In genomic region chr4:104930298-104930697, GRCh38 we compare ENCODE assay signal across 12 cellular contexts.
DNase-seq lines count a peak whose midpoint lies in the region; ATAC-seq, FAIRE-seq and TF ChIP-seq lines count a peak whose summit lies in the region.
"Had no signal": no experiment of that assay in that cellular context is flagged by ENCODE, and none has a peak within 500 bp of the region (broad histone marks: within the 10 kb centered on the region; RNA-seq: fewer than 3 reads in every experiment).

No MANE protein-coding gene starts in this region.

- H4K91ac ChIP-seq in H1 (replicated peaks; ENCODE audit: insufficient read length, low read length), result no peak overlapping the region

- TF ChIP-seq EP300 in H1 (IDR thresholded peaks at IDR 0.05; ENCODE audit: borderline replicate concordance in 1 of 2, low read depth in 2 of 2, low read length in 2 of 2), result no peak

- no peak for FAIRE-seq in H1 (lab: Jason Lieb, UNC)

- WGBS in H1 (ENCODE audit: extremely low coverage in 1 of 2, insufficient coverage in 1 of 2, insufficient read length in 1 of 2, insufficient replicate concordance in 2 of 2, low coverage in 1 of 2, low lambda C conversion rate in 2 of 2, missing lambda C conversion rate in 1 of 2), 2 experiments, result 89% methylated on average over 7 of the region's 7 CpGs; no CpG with 5 or more reads in 1 of the 2 experiments

- no peak overlapping the region for H3K18ac ChIP-seq in H1 (ENCODE audit: extremely low read depth, low read length)

- peaks cover 2% of the 10 kb centered on the region for H3K27me3 Mint-ChIP-seq in osteocyte (ENCODE audit: unreplicated experiment)

- CTCF ChIA-PET in H1 (lab: Charles Lee; ENCODE audit: partially characterized antibody), result interaction anchor here (0.7 to 0.9 kb wide), 2 partner anchors 14 to 51 kb away, joined by 3 read pairs; no protein-coding TSS in a partner anchor

- no peak for TF ChIP-seq RAD21 in H1 (IDR thresholded peaks at IDR 0.05 in 1 of 2, conservative IDR thresholded peaks at IDR 0.05 in 1 of 2; ENCODE audit: low read depth in 2 of 2, low read length in 2 of 2)

- H3K9ac ChIP-seq in H1 (replicated peaks in 1 of 4; ENCODE audit: extremely low read depth in 1 of 4, low read depth in 3 of 4, low read length in 3 of 4), result no peak overlapping the region

- H3K4me2 ChIP-seq in H1 (ENCODE audit: insufficient read depth in 1 of 2, low read depth in 2 of 2, low read length in 2 of 2), result no peak overlapping the region

- no peaks in the 10 kb centered on the region for H3K4me1 ChIP-seq in H1 (replicated peaks in 1 of 4; ENCODE audit: control insufficient read depth in 3 of 4, insufficient read depth in 4 of 4, low read length in 3 of 4)
- H3K4me1 ChIP-seq: adrenal gland had no signal

- peaks cover 2% of the 10 kb centered on the region; the same call in 1 of the 2 replicates for H3K23me2 ChIP-seq in H1 (ENCODE audit: low read depth, low read length)

- TF ChIP-seq CTCF in GM12865 (IDR thresholded peaks at IDR 0.05; ENCODE audit: insufficient read depth, low read depth, low read length, missing control alignments), result no peak
- no peak for TF ChIP-seq CTCF in H1 (IDR thresholded peaks at IDR 0.05; ENCODE audit: control extremely low read depth in 1 of 3, insufficient read depth in 1 of 3, low read depth in 1 of 3, low read length in 3 of 3)
- TF ChIP-seq CTCF in omental fat pad (IDR thresholded peaks at IDR 0.05), result no peak
- TF ChIP-seq CTCF in osteocyte (IDR thresholded peaks at IDR 0.05), result no peak

- H3K14ac ChIP-seq in H1 (ENCODE audit: insufficient read length), result no peak overlapping the region

- no peak overlapping the region for H3K27ac ChIP-seq in H1 (ENCODE audit: low read depth, low read length)
- H3K27ac ChIP-seq: adrenal gland, coronary artery had no signal

- H4K8ac ChIP-seq in H1 (ENCODE audit: extremely low read depth, insufficient read depth, low read length), result no peak overlapping the region

- no peaks in the 10 kb centered on the region for H3K36me3 ChIP-seq in H1 (ENCODE audit: control insufficient read depth in 2 of 4, insufficient read depth in 4 of 4, low read length in 3 of 4)
- H3K36me3 ChIP-seq: adrenal gland had no signal

- no peak overlapping the region for H4K5ac ChIP-seq in H1 (ENCODE audit: insufficient read length, low read depth, low read length)

- peak overlapping the region; percentile 90; the same call in 1 of the 2 replicates for H2AFZ ChIP-seq in H1 (ENCODE audit: low read length)

- H3K9me3 ChIP-seq in H1 (ENCODE audit: insufficient read depth in 2 of 2, low read depth in 1 of 2, low read length in 1 of 2), result no peaks in the 10 kb centered on the region
- H3K9me3 ChIP-seq: adrenal gland had no signal

- TF ChIP-seq POLR2A in H1 (IDR thresholded peaks at IDR 0.05; ENCODE audit: control extremely low read depth in 1 of 2, low read depth in 2 of 2, low read length in 2 of 2), result no peak

- H3K4ac ChIP-seq in H1 (replicated peaks; ENCODE audit: insufficient read length, low read depth, low read length), result no peak overlapping the region

- no peak overlapping the region for H2BK15ac ChIP-seq in H1 (ENCODE audit: low read length)

- no peaks in the 10 kb centered on the region for H4K20me1 ChIP-seq in H1 (replicated peaks in 1 of 2; ENCODE audit: control insufficient read depth in 1 of 2, insufficient read depth in 2 of 2, low read length in 2 of 2)

- peak; percentile 13 for ATAC-seq in GM19351 (IDR thresholded peaks at IDR 0.05; ENCODE audit: unreplicated experiment)
- peak; percentile 9 for ATAC-seq in HG03175 (IDR thresholded peaks at IDR 0.05; ENCODE audit: unreplicated experiment)
- ATAC-seq in omental fat pad (ENCODE audit: low FRiP score), result no peak

- H3K79me2 ChIP-seq in H1 (ENCODE audit: control insufficient read depth in 1 of 2, insufficient read depth in 2 of 2, low read length in 2 of 2), result no peaks in the 10 kb centered on the region

- no peak overlapping the region for H3K4me3 ChIP-seq in GM12865 (ENCODE audit: low read depth, low read length)
- no peak overlapping the region for H3K4me3 ChIP-seq in H1 (ENCODE audit: extremely low read depth in 1 of 4, insufficient read depth in 2 of 4, low read depth in 3 of 4, low read length in 4 of 4)
- H3K4me3 ChIP-seq: adrenal gland, coronary artery had no signal

- no peaks in the 10 kb centered on the region for H3K36me3 Mint-ChIP-seq in osteocyte (ENCODE audit: unreplicated experiment)

- H2BK120ac ChIP-seq in H1 (replicated peaks; ENCODE audit: low read depth, low read length), result no peak overlapping the region

- no peak overlapping the region for H2AK5ac ChIP-seq in H1 (ENCODE audit: low read depth, low read length)

- no peak overlapping the region for H3K56ac ChIP-seq in H1 (replicated peaks; ENCODE audit: insufficient read length, low read depth, low read length)

- no peak overlapping the region for H2BK5ac ChIP-seq in H1 (ENCODE audit: low read depth, low read length)

- peaks cover 11% of the 10 kb centered on the region for H3K9me3 Mint-ChIP-seq in osteocyte (ENCODE audit: unreplicated experiment)

- POLR2A ChIA-PET in H1 (lab: Charles Lee; ENCODE audit: partially characterized antibody), result interaction anchor here (0.6 kb wide), 1 partner anchor 419 kb away, joined by 3 read pairs; no protein-coding TSS in a partner anchor

- no peaks in the 10 kb centered on the region for H3K4me1 Mint-ChIP-seq in osteocyte (ENCODE audit: unreplicated experiment)

- H3K23ac ChIP-seq in H1 (ENCODE audit: insufficient read length), result no peak overlapping the region

- peaks cover 0 to 4% (median under 1%) of the 10 kb centered on the region in 4 experiments; a peak in 3 of 7 replicates for H3K27me3 ChIP-seq in H1 (replicated peaks in 1 of 4; ENCODE audit: control insufficient read depth in 3 of 4, extremely low read depth in 1 of 4, insufficient read depth in 3 of 4, low read length in 3 of 4)
- H3K27me3 ChIP-seq: adrenal gland had no signal

- H3K79me1 ChIP-seq in H1 (ENCODE audit: low read depth, low read length), result no peaks in the 10 kb centered on the region

- peak; percentile 24 for DNase-seq in GM12865 (ENCODE audit: low read depth)
- no peak for DNase-seq in H1 (ENCODE audit: low read depth in 1 of 2, low spot score in 2 of 2)
- no peak for DNase-seq in omental fat pad (ENCODE audit: low spot score)
- DNase-seq in osteocyte (ENCODE audit: extremely low spot score, unreplicated experiment), result no peak
- no peak for DNase-seq in stimulated activated CD4-positive, alpha-beta T cell treated with anti-CD3 and anti-CD28 coated beads, Interleukin-4, amount 100 ng/mL, for 1 hour
- no peak for DNase-seq in MV-4-11 (lab: John Stamatoyannopoulos, UW)
- DNase-seq: midbrain had no signal

- H3K4me3 Mint-ChIP-seq in osteocyte (ENCODE audit: unreplicated experiment), result no peak overlapping the region
- H3K4me3 Mint-ChIP-seq: CD4-positive, CD25-positive, alpha-beta regulatory T cell had no signal

- H3K27ac Mint-ChIP-seq in osteocyte (ENCODE audit: unreplicated experiment), result no peak overlapping the region

- no peak overlapping the region for H2BK12ac ChIP-seq in H1 (ENCODE audit: low read depth, low read length)

- no peak overlapping the region for H2BK20ac ChIP-seq in H1 (ENCODE audit: low read length)

TF ChIP-seq in H1, 55 proteins besides CTCF, POLR2A, EP300 and RAD21:
- TF ChIP-seq CHD2 (IDR thresholded peaks at IDR 0.05; ENCODE audit: low read length), result no peak
- no peak for TF ChIP-seq SIX5 (IDR thresholded peaks at IDR 0.05; ENCODE audit: low read depth, low read length)
